ENCODE assay signal across 9 cellular contexts in genomic region chr1:112702420-112703261, GRCh38. TPM values are rescaled to one million over a fixed set of nuclear protein-coding genes. Genes with fewer than 3 reads are reported as not detected.
A peak's percentile ranks its signal among the peaks of the same experiment; 100 is the strongest.
DNase-seq lines count a peak whose midpoint lies in the region; ATAC-seq and TF ChIP-seq lines count a peak whose summit lies in the region.
"Had no signal": no experiment of that assay in that cellular context is flagged by ENCODE, and none has a peak within 500 bp of the region (broad histone marks: within the 10 kb centered on the region; RNA-seq: fewer than 3 reads in every experiment).

No MANE protein-coding gene starts in this region.

- peak overlapping the region; percentile 47 to 90; a peak in 2 of 4 replicates for H3K27ac ChIP-seq in SK-N-SH (ENCODE audit: low read depth in 2 of 2, low read length in 1 of 2)
- H3K27ac ChIP-seq in lower lobe of right lung, result peak overlapping the region; percentile 84

- no peak for DNase-seq in SK-N-SH
- no peak for DNase-seq in lower lobe of right lung
- no peak for DNase-seq in GM19240 (ENCODE audit: insufficient read length, low spot score)
- no peak for DNase-seq in mucosa of descending colon
- DNase-seq: NCI-H774 had no signal

- TF ChIP-seq RAD21 in SK-N-SH (IDR thresholded peaks at IDR 0.05; ENCODE audit: low read length), result no peak

- H3K79me2 ChIP-seq in SK-N-SH (ENCODE audit: insufficient read depth), result peaks cover 43% of the 10 kb centered on the region

- no peak overlapping the region for H2AFZ ChIP-seq in SK-N-SH (ENCODE audit: low read depth)

- no peaks in the 10 kb centered on the region for H3K9me3 ChIP-seq in SK-N-SH
- H3K9me3 ChIP-seq in lower lobe of right lung, result no peaks in the 10 kb centered on the region
- no peaks in the 10 kb centered on the region for H3K9me3 ChIP-seq in mucosa of descending colon

- no peak for ATAC-seq in SK-N-SH treated with all-trans-retinoic acid at 6 μM for 48 hours
- ATAC-seq in activated T-helper 17 cell treated with anti-CD3 and anti-CD28 coated beads, Interleukin-2, amount 50 U/mL, for 72 hours (replicated peaks), result no peak
- ATAC-seq in lower lobe of right lung, result no peak
- no peak for ATAC-seq in stimulated activated memory B cell treated with anti-CD40 and anti-IgM and Interleukin-4, amounts not matched to agents 10 μg/mL and 1 μg/mL and 100 μg/mL, for 72 hours
- ATAC-seq in mucosa of descending colon, result no peak
- no peak for ATAC-seq in HG03039 (IDR thresholded peaks at IDR 0.05; ENCODE audit: unreplicated experiment)

- peak overlapping the region; percentile 27 for H3K4me3 Mint-ChIP-seq in activated T-helper 17 cell treated with anti-CD3 and anti-CD28 coated beads, Interleukin-2, amount 50 U/mL, for 72 hours
- no peak overlapping the region for H3K4me3 Mint-ChIP-seq in stimulated activated memory B cell treated with anti-CD40 and anti-IgM and Interleukin-4, amounts not matched to agents 10 μg/mL and 1 μg/mL and 100 μg/mL, for 72 hours

- H3K4me2 ChIP-seq in SK-N-SH, result 0 out of 2 replicates have a peak overlapping the region, but pooled peaks have one; percentile 96

- TF ChIP-seq CTCF in SK-N-SH (IDR thresholded peaks at IDR 0.05), result no peak
- no peak for TF ChIP-seq CTCF in lower lobe of right lung (IDR thresholded peaks at IDR 0.05)
- no peak for TF ChIP-seq CTCF in mucosa of descending colon (IDR thresholded peaks at IDR 0.05)

- peaks cover 42% of the 10 kb centered on the region for H3F3A ChIP-seq in SK-N-SH (replicated peaks; ENCODE audit: insufficient read depth)

- H4K20me1 ChIP-seq in SK-N-SH (ENCODE audit: insufficient read depth), result peaks cover 11% of the 10 kb centered on the region

- H3K4me3 ChIP-seq in SK-N-SH (ENCODE audit: low read depth in 2 of 2, low read length in 1 of 2), result no peak overlapping the region
- no peak overlapping the region for H3K4me3 ChIP-seq in lower lobe of right lung
- H3K4me3 ChIP-seq in mucosa of descending colon, result no peak overlapping the region

- peak overlapping the region; percentile 68 for H3K27ac Mint-ChIP-seq in activated T-helper 17 cell treated with anti-CD3 and anti-CD28 coated beads, Interleukin-2, amount 50 U/mL, for 72 hours
- H3K27ac Mint-ChIP-seq in stimulated activated memory B cell treated with anti-CD40 and anti-IgM and Interleukin-4, amounts not matched to agents 10 μg/mL and 1 μg/mL and 100 μg/mL, for 72 hours, result peak overlapping the region; percentile 52

- H3K9me2 ChIP-seq in SK-N-SH, result no peaks in the 10 kb centered on the region

- WGBS in SK-N-SH (ENCODE audit: low lambda C conversion rate), result 90% methylated on average over 9 of the region's 12 CpGs

- no peak overlapping the region for H3K9ac ChIP-seq in SK-N-SH

- CTCF ChIA-PET in SK-N-SH (lab: Yijun Ruan, JAX), result interaction anchor here (0.7 to 4.4 kb wide), 7 partner anchors 13 to 312 kb away, joined by 3 to 21 read pairs (median 5); partner anchors contain the start of genes MOV10 and PPM1J

- H3K36me3 ChIP-seq in SK-N-SH (replicated peaks in 1 of 2; ENCODE audit: control insufficient read depth in 1 of 2, insufficient read depth in 2 of 2, low read length in 1 of 2) (peaks cover 28 to 48% of the 10 kb centered on the region in 2 experiments), lower lobe of right lung (peaks cover 57% of the 10 kb centered on the region), mucosa of descending colon (ENCODE audit: low read depth) (no peaks in the 10 kb centered on the region)

- POLR2A ChIA-PET in SK-N-SH (lab: Yijun Ruan, JAX), result interaction anchor here (0.6 to 2.6 kb wide), 4 partner anchors 28 to 1515 kb away, joined by 3 to 8 read pairs (median 4); partner anchors contain the start of gene MOV10

- H3K27me3 ChIP-seq in SK-N-SH (ENCODE audit: insufficient read depth) (no peaks in the 10 kb centered on the region), lower lobe of right lung (ENCODE audit: low read depth) (no peaks in the 10 kb centered on the region)

- H3K9me3 Mint-ChIP-seq in activated T-helper 17 cell treated with anti-CD3 and anti-CD28 coated beads, Interleukin-2, amount 50 U/mL, for 72 hours, result no peaks in the 10 kb centered on the region
- H3K9me3 Mint-ChIP-seq in stimulated activated memory B cell treated with anti-CD40 and anti-IgM and Interleukin-4, amounts not matched to agents 10 μg/mL and 1 μg/mL and 100 μg/mL, for 72 hours, result no peaks in the 10 kb centered on the region

- peaks cover 26% of the 10 kb centered on the region for H3K36me3 Mint-ChIP-seq in activated T-helper 17 cell treated with anti-CD3 and anti-CD28 coated beads, Interleukin-2, amount 50 U/mL, for 72 hours (ENCODE audit: low read depth)
- peaks cover 7% of the 10 kb centered on the region for H3K36me3 Mint-ChIP-seq in stimulated activated memory B cell treated with anti-CD40 and anti-IgM and Interleukin-4, amounts not matched to agents 10 μg/mL and 1 μg/mL and 100 μg/mL, for 72 hours

- H3K27me3 Mint-ChIP-seq in activated T-helper 17 cell treated with anti-CD3 and anti-CD28 coated beads, Interleukin-2, amount 50 U/mL, for 72 hours, result no peaks in the 10 kb centered on the region
- no peaks in the 10 kb centered on the region for H3K27me3 Mint-ChIP-seq in stimulated activated memory B cell treated with anti-CD40 and anti-IgM and Interleukin-4, amounts not matched to agents 10 μg/mL and 1 μg/mL and 100 μg/mL, for 72 hours

- no peak for TF ChIP-seq EP300 in SK-N-SH (IDR thresholded peaks at IDR 0.05; ENCODE audit: borderline replicate concordance in 1 of 2, low read depth in 1 of 2, low read length in 1 of 2)

- H3K4me1 ChIP-seq in SK-N-SH (ENCODE audit: control insufficient read depth in 1 of 2, insufficient read depth in 2 of 2, low read depth in 1 of 2, low read length in 1 of 2) (peaks cover 36 to 63% of the 10 kb centered on the region in 2 experiments; a peak in 3 of 4 replicates), lower lobe of right lung (peaks cover 79% of the 10 kb centered on the region), mucosa of descending colon (ENCODE audit: low read depth) (peaks cover 66% of the 10 kb centered on the region)

- peaks cover 38% of the 10 kb centered on the region for H3K4me1 Mint-ChIP-seq in activated T-helper 17 cell treated with anti-CD3 and anti-CD28 coated beads, Interleukin-2, amount 50 U/mL, for 72 hours
- H3K4me1 Mint-ChIP-seq in stimulated activated memory B cell treated with anti-CD40 and anti-IgM and Interleukin-4, amounts not matched to agents 10 μg/mL and 1 μg/mL and 100 μg/mL, for 72 hours, result peaks cover 79% of the 10 kb centered on the region

- intact Hi-C loops in lower lobe of right lung (cut with DNase I), result no loop called here
- intact Hi-C loops in mucosa of descending colon (cut with DNase I, micrococcal nuclease), result no loop called here

TF ChIP-seq in SK-N-SH, 30 proteins besides CTCF, POLR2A, EP300 and RAD21 (continues in another document):
- TF ChIP-seq RXRA (IDR thresholded peaks at IDR 0.05; ENCODE audit: borderline replicate concordance, low read depth), result no peak
- TF ChIP-seq MXI1 (IDR thresholded peaks at IDR 0.05; ENCODE audit: low read depth, low read length), result no peak
- TF ChIP-seq RFX5 (IDR thresholded peaks at IDR 0.05; ENCODE audit: low read length), result no peak
- TF ChIP-seq MAX (IDR thresholded peaks at IDR 0.05; ENCODE audit: low read depth), result no peak
- no peak for TF ChIP-seq TCF12 (IDR thresholded peaks at IDR 0.05)
- TF ChIP-seq TAF1 (IDR thresholded peaks at IDR 0.05; ENCODE audit: borderline replicate concordance, low read depth, low read length), result no peak
- no peak for TF ChIP-seq ELF1 (IDR thresholded peaks at IDR 0.05)
- TF ChIP-seq POLR2AphosphoS5 (IDR thresholded peaks at IDR 0.05; ENCODE audit: low read depth, low read length), result no peak
- TF ChIP-seq SIN3A (IDR thresholded peaks at IDR 0.05; ENCODE audit: borderline replicate concordance, low read depth, low read length), result no peak

TF ChIP-seq in SK-N-SH treated with all-trans-retinoic acid at 6 μM for 48 hours, 23 proteins besides CTCF, POLR2A, EP300 and RAD21 (continues in another document):
- no peak for TF ChIP-seq ZNF70 (CRISPR knock-in tag; IDR thresholded peaks at IDR 0.05)
- TF ChIP-seq PATZ1 (CRISPR knock-in tag; IDR thresholded peaks at IDR 0.05; ENCODE audit: borderline replicate concordance), result no peak
- TF ChIP-seq PPARA (CRISPR knock-in tag; IDR thresholded peaks at IDR 0.05; ENCODE audit: borderline replicate concordance), result no peak

RNA-seq across cellular contexts. Expression of gene RHOC, which starts 4.3 kb away (rescaled TPM):
- polyA plus RNA-seq in SK-N-SH (2012; rRNA removed), result 961 and 1,028 TPM in 2 replicates
- polyA plus RNA-seq in SK-N-SH (2012; cell fraction: cytosol; rRNA removed), result 761 and 772 TPM in 2 replicates
- polyA plus RNA-seq in SK-N-SH (2012; cell fraction: nucleus; rRNA removed), result 538 and 661 TPM in 2 replicates
- total RNA-seq in activated T-helper 17 cell treated with anti-CD3 and anti-CD28 coated beads, Interleukin-2, amount 50 U/mL, for 72 hours, result 10 to 100 TPM; 39.5 to 59.4 TPM
- total RNA-seq in lower lobe of right lung, result 126 TPM
- 100 to 1,000 TPM; 306 to 617 (median 485) TPM for total RNA-seq in mucosa of descending colon

RNA-seq across cellular contexts. Expression of gene PPM1J, which starts 12.5 kb away (rescaled TPM):
- 5.3 and 6.7 TPM in 2 replicates for polyA plus RNA-seq in SK-N-SH (2012; rRNA removed)
- 2.7 and 3.7 TPM in 2 replicates for polyA plus RNA-seq in SK-N-SH (2012; cell fraction: cytosol; rRNA removed)
- polyA plus RNA-seq in SK-N-SH (2012; cell fraction: nucleus; rRNA removed), result 21.9 and 22.0 TPM in 2 replicates
- under 1 TPM; 0.30 to 0.69 TPM for total RNA-seq in activated T-helper 17 cell treated with anti-CD3 and anti-CD28 coated beads, Interleukin-2, amount 50 U/mL, for 72 hours
- total RNA-seq in lower lobe of right lung (0.30 TPM), mucosa of descending colon (1 to 10 TPM in 2 of 3 donors, under 1 TPM in 1; 0.92 to 1.7 (median 1.1) TPM)

RNA-seq across cellular contexts. Expression of gene MOV10, which starts 28.2 kb away (rescaled TPM):
- polyA plus RNA-seq in SK-N-SH (2012; rRNA removed), result 81.0 and 87.4 TPM in 2 replicates
- 25.9 and 38.1 TPM in 2 replicates for polyA plus RNA-seq in SK-N-SH (2012; cell fraction: cytosol; rRNA removed)
- polyA plus RNA-seq in SK-N-SH (2012; cell fraction: nucleus; rRNA removed), result 325 and 510 TPM in 2 replicates
- total RNA-seq in activated T-helper 17 cell treated with anti-CD3 and anti-CD28 coated beads, Interleukin-2, amount 50 U/mL, for 72 hours, result 10 to 100 TPM; 54.7 to 59.3 TPM
- total RNA-seq in lower lobe of right lung (72.3 TPM), mucosa of descending colon (10 to 100 TPM; 66.4 to 85.2 (median 77.6) TPM)
